ENCODE assay signal across 10 cellular contexts in genomic region chr7:131745645-131746248, GRCh38.
DNase-seq lines count a peak whose midpoint lies in the region; ATAC-seq, FAIRE-seq and TF ChIP-seq lines count a peak whose summit lies in the region.
"Had no signal": no experiment of that assay in that cellular context is flagged by ENCODE, and none has a peak within 500 bp of the region (broad histone marks: within the 10 kb centered on the region; RNA-seq: fewer than 3 reads in every experiment).

No MANE protein-coding gene starts in this region.

- H3K27me3 Mint-ChIP-seq in progenitor cell of endocrine pancreas, result peaks cover 20% of the 10 kb centered on the region
- peaks cover 4% of the 10 kb centered on the region for H3K27me3 Mint-ChIP-seq in activated T-cell treated with anti-CD3 and anti-CD28 coated beads, Interleukin-2, amount 50 U/mL, for 4 hours (ENCODE audit: low read depth)

- H3K79me2 ChIP-seq in PC-3 (ENCODE audit: low read length), result no peaks in the 10 kb centered on the region
- H3K79me2 ChIP-seq in endothelial cell of umbilical vein (ENCODE audit: control insufficient read depth, insufficient read depth, low read length), result no peaks in the 10 kb centered on the region

- no peak overlapping the region for H3K4me2 ChIP-seq in PC-3 (ENCODE audit: low read length)
- H3K4me2 ChIP-seq in endothelial cell of umbilical vein (ENCODE audit: insufficient read depth, low read length), result no peak overlapping the region

- no peak overlapping the region for H3K4me3 Mint-ChIP-seq in progenitor cell of endocrine pancreas (ENCODE audit: low read depth)
- no peak overlapping the region for H3K4me3 Mint-ChIP-seq in activated T-cell treated with anti-CD3 and anti-CD28 coated beads, Interleukin-2, amount 50 U/mL, for 4 hours
- H3K4me3 Mint-ChIP-seq: activated naive CD4-positive, alpha-beta T cell treated with anti-CD3 and anti-CD28 coated beads, Interleukin-2, amount 50 U/mL, for 24 hours had no signal

- H3K36me3 Mint-ChIP-seq in progenitor cell of endocrine pancreas (ENCODE audit: insufficient read depth), result no peaks in the 10 kb centered on the region
- no peaks in the 10 kb centered on the region for H3K36me3 Mint-ChIP-seq in activated T-cell treated with anti-CD3 and anti-CD28 coated beads, Interleukin-2, amount 50 U/mL, for 4 hours (ENCODE audit: insufficient read depth)
- H3K36me3 Mint-ChIP-seq: activated naive CD4-positive, alpha-beta T cell treated with anti-CD3 and anti-CD28 coated beads, Interleukin-2, amount 50 U/mL, for 24 hours had no signal

- peak; percentile 67 for FAIRE-seq in endothelial cell of umbilical vein (lab: Jason Lieb, UNC)

- H3K27ac ChIP-seq in PC-3 (ENCODE audit: low read length) (no peak overlapping the region), endothelial cell of umbilical vein (ENCODE audit: insufficient read depth, low read depth, low read length) (no peak overlapping the region)
- H3K27ac ChIP-seq: Peyer's patch had no signal

- H2AFZ ChIP-seq in PC-3 (ENCODE audit: low read length) (no peak overlapping the region), endothelial cell of umbilical vein (ENCODE audit: low read depth, low read length) (no peak overlapping the region)

- H3K27ac Mint-ChIP-seq in progenitor cell of endocrine pancreas, result no peak overlapping the region
- H3K27ac Mint-ChIP-seq: activated naive CD4-positive, alpha-beta T cell treated with anti-CD3 and anti-CD28 coated beads, Interleukin-2, amount 50 U/mL, for 24 hours had no signal

- no peaks in the 10 kb centered on the region for H3F3A ChIP-seq in PC-3 (ENCODE audit: low read length, unreplicated experiment)

- in situ Hi-C loops in GM13977 (cut with MboI; ENCODE audit: low pct_unique_long_range_greater_than_20kb, low sequenced_read_pairs, unreplicated experiment), result no loop called here

- ATAC-seq in PC-3, result peak; percentile 67
- ATAC-seq in activated T-cell treated with anti-CD3 and anti-CD28 coated beads, Interleukin-2, amount 50 U/mL, for 4 hours, result no peak

- H3K36me3 ChIP-seq in PC-3 (ENCODE audit: low read depth, low read length) (no peaks in the 10 kb centered on the region), endothelial cell of umbilical vein (ENCODE audit: control insufficient read depth in 2 of 2, extremely low read depth in 1 of 2, insufficient read depth in 2 of 2, low read length in 2 of 2) (no peaks in the 10 kb centered on the region)
- H3K36me3 ChIP-seq: Peyer's patch had no signal

- TF ChIP-seq POLR2A in endothelial cell of umbilical vein (IDR thresholded peaks at IDR 0.05; ENCODE audit: low read depth, low read length), result no peak

- H3K4me3 ChIP-seq in PC-3 (ENCODE audit: low read length) (no peak overlapping the region), endothelial cell of umbilical vein (replicated peaks in 1 of 3; ENCODE audit: insufficient read depth in 1 of 3, low read depth in 1 of 3, low read length in 3 of 3) (no peak overlapping the region)
- H3K4me3 ChIP-seq: Peyer's patch had no signal

- H3K9me3 Mint-ChIP-seq in progenitor cell of endocrine pancreas (ENCODE audit: low read depth), result no peaks in the 10 kb centered on the region
- H3K9me3 Mint-ChIP-seq in activated T-cell treated with anti-CD3 and anti-CD28 coated beads, Interleukin-2, amount 50 U/mL, for 4 hours, result peaks cover 3% of the 10 kb centered on the region
- H3K9me3 Mint-ChIP-seq: activated naive CD4-positive, alpha-beta T cell treated with anti-CD3 and anti-CD28 coated beads, Interleukin-2, amount 50 U/mL, for 24 hours had no signal

- H3K9me3 ChIP-seq in PC-3 (ENCODE audit: low read length) (no peaks in the 10 kb centered on the region), endothelial cell of umbilical vein (replicated peaks; ENCODE audit: control insufficient read depth, insufficient read depth, low read length) (no peaks in the 10 kb centered on the region)
- H3K9me3 ChIP-seq: Peyer's patch had no signal

- TF ChIP-seq CTCF in PC-3 (conservative IDR thresholded peaks at IDR 0.05; ENCODE audit: low read depth, low read length), result no peak
- no peak for TF ChIP-seq CTCF in endothelial cell of umbilical vein (IDR thresholded peaks at IDR 0.05; ENCODE audit: extremely low read depth in 1 of 2, insufficient read depth in 1 of 2, low read depth in 1 of 2, low read length in 2 of 2)
- no peak for TF ChIP-seq CTCF in progenitor cell of endocrine pancreas (IDR thresholded peaks at IDR 0.05; ENCODE audit: unreplicated experiment)
- no peak for TF ChIP-seq CTCF in GM13977 (IDR thresholded peaks at IDR 0.05; ENCODE audit: extremely low read depth, insufficient read depth, missing control alignments)

- DNase-seq in activated CD4-positive, alpha-beta T cell treated with anti-CD3 and anti-CD28 coated beads for 48 hours, result peak; percentile 24
- DNase-seq in activated CD4-positive, alpha-beta T cell treated with anti-CD3 and anti-CD28 coated beads, Interleukin-2, amount 50 U/mL, for 4 hours, result no peak
- DNase-seq in PC-3 (peak; percentile 55), endothelial cell of umbilical vein (ENCODE audit: low read depth, low spot score) (peak; percentile 50), progenitor cell of endocrine pancreas (ENCODE audit: low spot score, unreplicated experiment) (peak; percentile 64), NCI-H2171 treated with DMSO at 0.1 percent for 48 hours (lab: John Stamatoyannopoulos, UW) (no peak), GM13977 (ENCODE audit: low spot score) (no peak)
- no peak for DNase-seq in activated T-cell treated with anti-CD3 and anti-CD28 coated beads, Interleukin-2, amount 50 U/mL, for 4 hours
- DNase-seq: Peyer's patch had no signal

- no peaks in the 10 kb centered on the region for H4K20me1 ChIP-seq in PC-3 (ENCODE audit: low read length)
- no peaks in the 10 kb centered on the region for H4K20me1 ChIP-seq in endothelial cell of umbilical vein (replicated peaks; ENCODE audit: control insufficient read depth, extremely low read depth, insufficient read depth, low read length)

- H3K9me2 ChIP-seq in PC-3 (replicated peaks; ENCODE audit: low read length), result no peaks in the 10 kb centered on the region

- no peak overlapping the region for H3K9ac ChIP-seq in PC-3 (ENCODE audit: low read length)
- H3K9ac ChIP-seq in endothelial cell of umbilical vein (replicated peaks; ENCODE audit: extremely low read depth, insufficient read depth, low read length), result no peak overlapping the region

- dilution Hi-C loops in endothelial cell of umbilical vein (cut with MboI; ENCODE audit: extremely low pct_ligation_motif_present, low sequenced_read_pairs), result no loop called here

- H3K27me3 ChIP-seq in PC-3 (ENCODE audit: low read length) (peaks cover 20% of the 10 kb centered on the region; the same call in 1 of the 2 replicates), endothelial cell of umbilical vein (ENCODE audit: control insufficient read depth in 2 of 2, insufficient read depth in 2 of 2, low read length in 2 of 2) (peaks cover 0 to 2% of the 10 kb centered on the region in 2 experiments)
- H3K27me3 ChIP-seq: Peyer's patch had no signal

- CTCF ChIA-PET in PC-3 (lab: Charles Lee), result no interaction called here
- CTCF ChIA-PET in endothelial cell of umbilical vein (lab: Charles Lee), result no interaction called here

- POLR2A ChIA-PET in PC-3 (lab: Charles Lee; ENCODE audit: unreplicated experiment), result no interaction called here
- POLR2A ChIA-PET in endothelial cell of umbilical vein (lab: Charles Lee), result no interaction called here

- peaks cover 3% of the 10 kb centered on the region for H3K4me1 Mint-ChIP-seq in progenitor cell of endocrine pancreas (ENCODE audit: low read depth)
- no peaks in the 10 kb centered on the region for H3K4me1 Mint-ChIP-seq in activated T-cell treated with anti-CD3 and anti-CD28 coated beads, Interleukin-2, amount 50 U/mL, for 4 hours (ENCODE audit: low read depth)
- H3K4me1 Mint-ChIP-seq: activated naive CD4-positive, alpha-beta T cell treated with anti-CD3 and anti-CD28 coated beads, Interleukin-2, amount 50 U/mL, for 24 hours had no signal

- intact Hi-C loops in PC-3 (cut with micrococcal nuclease), result no loop called here
- intact Hi-C loops in endothelial cell of umbilical vein (cut with micrococcal nuclease), result no loop called here

- H3K4me1 ChIP-seq in PC-3 (ENCODE audit: insufficient read depth, low read length), result no peaks in the 10 kb centered on the region
- no peaks in the 10 kb centered on the region for H3K4me1 ChIP-seq in endothelial cell of umbilical vein (ENCODE audit: control insufficient read depth, extremely low read depth, insufficient read depth, low read length)
- H3K4me1 ChIP-seq: Peyer's patch had no signal

- H3K9me1 ChIP-seq in endothelial cell of umbilical vein (replicated peaks; ENCODE audit: control insufficient read depth, extremely low read depth, insufficient read depth, low read length), result no peaks in the 10 kb centered on the region

- BruUV-seq in PC-3 (replicated peaks; lab: Mats Ljungman, UMichigan), result no TSS peak
- no TSS peak for BruUV-seq in endothelial cell of umbilical vein (replicated peaks; lab: Mats Ljungman, UMichigan)

TF ChIP-seq in endothelial cell of umbilical vein, 7 proteins besides CTCF, POLR2A, EP300 and RAD21:
- TF ChIP-seq POLR2AphosphoS5 (IDR thresholded peaks at IDR 0.05; ENCODE audit: insufficient read depth, low read depth, low read length) (no peak), GATA2 (IDR thresholded peaks at IDR 0.05; ENCODE audit: insufficient read depth, insufficient read length, low read depth, low read length) (no peak), EZH2 (IDR thresholded peaks at IDR 0.05; ENCODE audit: borderline replicate concordance, low read depth, low read length, severe bottlenecking) (no peak), MAX (IDR thresholded peaks at IDR 0.05; ENCODE audit: insufficient read depth, insufficient read length) (no peak), MYC (IDR thresholded peaks at IDR 0.05; ENCODE audit: low read depth, low read length) (no peak), JUN (IDR thresholded peaks at IDR 0.05; ENCODE audit: borderline replicate concordance, insufficient read depth, insufficient read length, low read depth) (no peak), FOS (IDR thresholded peaks at IDR 0.05; ENCODE audit: borderline replicate concordance, insufficient read depth, low read length) (no peak)

Comparison
In these comparisons a context has a peak if more than half of its experiments do, and no peak if none do; other contexts are left out.
1. DNase-seq: peak in activated CD4-positive, alpha-beta T cell treated with anti-CD3 and anti-CD28 coated beads for 48 hours (single experiment), PC-3 (single experiment), endothelial cell of umbilical vein (single experiment) and progenitor cell of endocrine pancreas (single experiment); none in activated CD4-positive, alpha-beta T cell treated with anti-CD3 and anti-CD28 coated beads, Interleukin-2, amount 50 U/mL, for 4 hours (0 of 2), activated T-cell treated with anti-CD3 and anti-CD28 coated beads, Interleukin-2, amount 50 U/mL, for 4 hours (single experiment), NCI-H2171 treated with DMSO at 0.1 percent for 48 hours (single experiment) and GM13977 (single experiment).